ENCODE assay signal across 9 cellular contexts in genomic region chr7:29265208-29265923, GRCh38.
DNase-seq lines count a peak whose midpoint lies in the region; ATAC-seq and TF ChIP-seq lines count a peak whose summit lies in the region.
"Had no signal": no experiment of that assay in that cellular context is flagged by ENCODE, and none has a peak within 500 bp of the region (broad histone marks: within the 10 kb centered on the region; RNA-seq: fewer than 3 reads in every experiment).

No MANE protein-coding gene starts in this region.

- POLR2A ChIA-PET in CD8-positive, alpha-beta memory T cell (lab: Charles Lee) = no interaction called here
- POLR2A ChIA-PET in GM10248 (lab: Yijun Ruan, JAX) = no interaction called here

- peak overlapping the region in 6 of 8 donors; percentile 24 to 75 (median 64) for H3K27ac Mint-ChIP-seq in CD8-positive, alpha-beta memory T cell

- peak; percentile 75 to 81 (median 78) for ATAC-seq in right lobe of liver

- no peak overlapping the region for H3K4me3 Mint-ChIP-seq in CD8-positive, alpha-beta memory T cell

- no peaks in the 10 kb centered on the region for H3K27me3 Mint-ChIP-seq in CD8-positive, alpha-beta memory T cell

- no peaks in the 10 kb centered on the region for H3K4me1 ChIP-seq in CD8-positive, alpha-beta memory T cell (ENCODE audit: insufficient read depth, low read length)
- H3K4me1 ChIP-seq in right lobe of liver = peaks cover 0 to 33% (median 16%) of the 10 kb centered on the region in 4 donors
- H3K4me1 ChIP-seq: thyroid gland had no signal

- no peaks in the 10 kb centered on the region for H3K9me3 Mint-ChIP-seq in CD8-positive, alpha-beta memory T cell

- DNase-seq in CD8-positive, alpha-beta memory T cell = no peak
- DNase-seq in HT-29 (ENCODE audit: low spot score) (peak; percentile 41), brain microvascular endothelial cell (peak; percentile 41), right lobe of liver (no peak), GM10248 (ENCODE audit: extremely low spot score) (no peak), posterior cingulate gyrus (no peak), GF-D8 (lab: John Stamatoyannopoulos, UW) (no peak), NCI-H2196 treated with DMSO at 0.1 percent for 48 hours (lab: John Stamatoyannopoulos, UW; ENCODE audit: unreplicated experiment) (no peak)
- DNase-seq: thyroid gland had no signal

- in situ Hi-C loops in brain microvascular endothelial cell (cut with HindIII; ENCODE audit: low pct_ligation_motif_present, low sequenced_read_pairs) = no loop called here

- peaks cover 12 to 19% (median 16%) of the 10 kb centered on the region in 3 donors for H3K36me3 Mint-ChIP-seq in CD8-positive, alpha-beta memory T cell

- H3K4me3 ChIP-seq in CD8-positive, alpha-beta memory T cell (ENCODE audit: low read length) = no peak overlapping the region
- H3K4me3 ChIP-seq in brain microvascular endothelial cell (ENCODE audit: low read depth, low read length) (no peak overlapping the region), right lobe of liver (no peak overlapping the region)
- H3K4me3 ChIP-seq: thyroid gland had no signal

- no peaks in the 10 kb centered on the region for H3K27me3 ChIP-seq in CD8-positive, alpha-beta memory T cell (ENCODE audit: insufficient read depth, low read length, poor library complexity, severe bottlenecking)
- H3K27me3 ChIP-seq in brain microvascular endothelial cell (replicated peaks) = no peaks in the 10 kb centered on the region
- no peaks in the 10 kb centered on the region for H3K27me3 ChIP-seq in right lobe of liver
- H3K27me3 ChIP-seq: thyroid gland had no signal

- TF ChIP-seq CTCF in brain microvascular endothelial cell (IDR thresholded peaks at IDR 0.05; ENCODE audit: low read depth, low read length, missing control alignments) (no peak), right lobe of liver (IDR thresholded peaks at IDR 0.05) (no peak), GM10248 (IDR thresholded peaks at IDR 0.05; ENCODE audit: control extremely low read depth, extremely low read depth, low read depth, missing control alignments) (no peak)

- no peaks in the 10 kb centered on the region for H3K36me3 ChIP-seq in CD8-positive, alpha-beta memory T cell (ENCODE audit: insufficient read depth, low read length)
- H3K36me3 ChIP-seq in brain microvascular endothelial cell (replicated peaks) (no peaks in the 10 kb centered on the region), right lobe of liver (no peaks in the 10 kb centered on the region)
- H3K36me3 ChIP-seq: thyroid gland had no signal

- intact Hi-C loops in right lobe of liver (cut with DNase I) = no loop called here
- intact Hi-C loops in posterior cingulate gyrus (cut with DNase I) = no loop called here

- CTCF ChIA-PET in CD8-positive, alpha-beta memory T cell (lab: Charles Lee) = interaction anchor here (0.7 kb wide), 1 partner anchor 62 kb away, joined by 3 read pairs; no protein-coding TSS in a partner anchor
- CTCF ChIA-PET in GM10248 (lab: Yijun Ruan, JAX) = no interaction called here

- TF ChIP-seq POLR2A in right lobe of liver (IDR thresholded peaks at IDR 0.05) = no peak

- H3K4me1 Mint-ChIP-seq in CD8-positive, alpha-beta memory T cell = peaks cover 18 to 67% (median 46%) of the 10 kb centered on the region in 3 donors

- H3K9me3 ChIP-seq in CD8-positive, alpha-beta memory T cell (ENCODE audit: low read length) = no peaks in the 10 kb centered on the region
- no peaks in the 10 kb centered on the region for H3K9me3 ChIP-seq in right lobe of liver
- H3K9me3 ChIP-seq: thyroid gland had no signal

- H3K27ac ChIP-seq in CD8-positive, alpha-beta memory T cell (ENCODE audit: low read depth, low read length) = no peak overlapping the region
- H3K27ac ChIP-seq in brain microvascular endothelial cell (no peak overlapping the region), right lobe of liver (peak overlapping the region in 2 of 3 donors; percentile 20 to 53)

- 61% methylated on average over 6 of the region's 6 CpGs for WGBS in right lobe of liver (ENCODE audit: insufficient coverage, low coverage, low lambda C conversion rate, missing lambda C conversion rate)

Comparison
In these comparisons a context has a peak if more than half of its experiments do, and no peak if none do; other contexts are left out.
1. DNase-seq: peak in HT-29 (single experiment) and brain microvascular endothelial cell (single experiment); none in CD8-positive, alpha-beta memory T cell (0 of 5), right lobe of liver (0 of 3), GM10248 (single experiment), posterior cingulate gyrus (0 of 10), GF-D8 (single experiment) and NCI-H2196 treated with DMSO at 0.1 percent for 48 hours (single experiment).
2. H3K27ac ChIP-seq: peak in right lobe of liver (2 of 3); none in CD8-positive, alpha-beta memory T cell (single experiment) and brain microvascular endothelial cell (single experiment).